In the genomic region with DNA sequence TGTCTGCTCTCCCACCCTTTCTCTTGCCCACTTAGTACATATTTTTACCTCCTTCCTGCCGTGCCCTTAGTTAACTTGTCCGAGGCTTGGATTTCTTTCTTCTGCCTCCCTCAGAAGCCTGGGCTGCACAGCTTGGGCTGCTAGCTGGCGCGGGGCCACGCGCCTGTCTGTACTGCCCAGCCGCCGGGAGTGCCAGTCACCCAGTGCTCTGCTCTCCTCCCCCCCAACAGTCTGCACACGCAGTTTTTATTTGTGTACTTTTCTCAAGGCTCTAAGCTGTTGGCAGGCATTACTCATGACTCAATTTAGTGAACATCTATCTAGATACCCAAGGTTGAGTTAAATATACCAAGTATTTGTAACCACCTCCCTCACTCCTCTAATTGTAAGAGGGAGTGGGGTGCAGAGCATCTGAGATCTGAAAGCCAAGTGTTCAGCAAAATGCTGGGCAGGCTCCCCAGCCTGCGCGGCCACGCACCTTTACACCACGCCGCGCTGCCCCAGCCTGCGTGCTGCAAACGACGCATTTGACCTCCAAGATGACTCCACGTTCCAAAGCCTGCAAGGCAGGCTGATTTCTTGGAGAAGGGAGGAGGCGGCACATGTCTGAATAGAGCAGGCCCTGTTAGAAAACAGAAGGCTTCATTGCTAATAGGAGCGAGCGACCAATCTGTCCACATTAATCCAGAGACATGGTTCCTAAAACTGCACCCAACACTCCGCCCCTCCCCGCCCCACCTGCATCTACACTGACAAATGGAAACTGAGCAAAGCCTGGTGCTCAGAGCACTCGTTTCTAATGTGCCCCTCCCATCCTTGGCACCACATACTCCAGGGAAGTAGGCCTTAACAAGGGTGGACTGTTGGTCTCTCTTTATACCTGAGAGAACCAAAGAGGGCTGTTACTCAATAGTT, we compare ENCODE assay signal across 8 cellular contexts. TPM values are rescaled to one million over a fixed set of nuclear protein-coding genes. Genes with fewer than 3 reads are reported as not detected.
DNase-seq lines count a peak whose midpoint lies in the region; ATAC-seq and TF ChIP-seq lines count a peak whose summit lies in the region.

No MANE protein-coding gene starts in this region.

- H3K4me3 ChIP-seq in AG04450 (ENCODE audit: low read depth, low read length) (no peak overlapping the region), dorsolateral prefrontal cortex (peak overlapping the region in 55 of 59 donors; percentile 1 to 67 (median 43))

- POLR2A ChIA-PET in AG04450 (lab: Yijun Ruan, JAX): interaction anchor here (1.1 kb wide), 1 partner anchor 154 kb away, joined by 3 read pairs; no protein-coding TSS in a partner anchor
- POLR2A ChIA-PET in HEK293T (lab: Yijun Ruan, JAX): no interaction called here

- H3K9me3 ChIP-seq in AG04450 (ENCODE audit: control insufficient read depth, insufficient read depth, low read length): no peaks in the 10 kb centered on the region; the same call in 1 of the 2 replicates

- no peak for ATAC-seq in GM18873 (IDR thresholded peaks at IDR 0.05; ENCODE audit: low FRiP score, unreplicated experiment)

- TF ChIP-seq CTCF in AG04450 (IDR thresholded peaks at IDR 0.05; ENCODE audit: low read depth, low read length) (no peak), dorsolateral prefrontal cortex (IDR thresholded peaks at IDR 0.05 in 54 of 56, conservative IDR thresholded peaks at IDR 0.05 in 2 of 56; ENCODE audit: low read depth in 1 of 56, partially characterized antibody in 56 of 56) (peak in 16 of 56 donors; percentile 7 to 44 (median 24))

- CTCF ChIA-PET in AG04450 (lab: Charles Lee): no interaction called here
- CTCF ChIA-PET in HEK293T (lab: Yijun Ruan, JAX): no interaction called here

- H3K27ac ChIP-seq in AG04450 (ENCODE audit: low read depth, low read length) (no peak overlapping the region), dorsolateral prefrontal cortex (peak overlapping the region; percentile 62 to 100 (median 96))

- intact Hi-C loops in dorsolateral prefrontal cortex (cut with DNase I): loop anchor here (5.0 to 10.0 kb wide), 4 partner anchors 98 to 299 kb away; no protein-coding TSS in a partner anchor

- DNase-seq in AG04450 (ENCODE audit: low read depth, low spot score) (peak; percentile 27), NCI-H2107 (lab: John Stamatoyannopoulos, UW) (peak; percentile 34), dorsolateral prefrontal cortex (peak; percentile 83 to 91 (median 89)), mucosa of gallbladder (ENCODE audit: low spot score) (peak; percentile 77), HuH-7.5 (ENCODE audit: low spot score) (no peak), CD1c-positive myeloid dendritic cell (ENCODE audit: extremely low spot score) (no peak), HEK293T (ENCODE audit: extremely low spot score) (no peak)

- H3K27me3 ChIP-seq in AG04450 (ENCODE audit: control insufficient read depth, insufficient read depth, low read length) (no peaks in the 10 kb centered on the region), dorsolateral prefrontal cortex (no peaks in the 10 kb centered on the region)

TF ChIP-seq in HEK293T, 16 proteins besides CTCF, POLR2A, EP300 and RAD21:
- TF ChIP-seq ELF4 (IDR thresholded peaks at IDR 0.05) (no peak), SUZ12 (IDR thresholded peaks at IDR 0.05) (no peak), L3MBTL2 (conservative IDR thresholded peaks at IDR 0.05) (no peak), SP1 (IDR thresholded peaks at IDR 0.05) (no peak), FOXM1 (IDR thresholded peaks at IDR 0.05; ENCODE audit: borderline replicate concordance) (no peak), ARNT (IDR thresholded peaks at IDR 0.05) (no peak), LEF1 (IDR thresholded peaks at IDR 0.05; ENCODE audit: borderline replicate concordance) (no peak), BHLHE40 (IDR thresholded peaks at IDR 0.05; ENCODE audit: borderline replicate concordance) (no peak), ZNF384 (IDR thresholded peaks at IDR 0.05) (no peak), TARDBP (IDR thresholded peaks at IDR 0.05) (no peak)
- TF ChIP-seq, protein P1, sequence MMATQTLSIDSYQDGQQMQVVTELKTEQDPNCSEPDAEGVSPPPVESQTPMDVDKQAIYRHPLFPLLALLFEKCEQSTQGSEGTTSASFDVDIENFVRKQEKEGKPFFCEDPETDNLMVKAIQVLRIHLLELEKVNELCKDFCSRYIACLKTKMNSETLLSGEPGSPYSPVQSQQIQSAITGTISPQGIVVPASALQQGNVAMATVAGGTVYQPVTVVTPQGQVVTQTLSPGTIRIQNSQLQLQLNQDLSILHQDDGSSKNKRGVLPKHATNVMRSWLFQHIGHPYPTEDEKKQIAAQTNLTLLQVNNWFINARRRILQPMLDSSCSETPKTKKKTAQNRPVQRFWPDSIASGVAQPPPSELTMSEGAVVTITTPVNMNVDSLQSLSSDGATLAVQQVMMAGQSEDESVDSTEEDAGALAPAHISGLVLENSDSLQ (IDR thresholded peaks at IDR 0.05): no peak

RNA-seq across cellular contexts. Expression of a gene that starts 18.2 kb away (rescaled TPM):
- 0.22 and 0.36 TPM in 2 replicates for polyA plus RNA-seq in AG04450 (2011; rRNA removed)
- polyA minus RNA-seq in AG04450 (2011; rRNA and poly(A)+ RNA removed): 0.30 and 0.92 TPM in 2 replicates
- total RNA-seq in dorsolateral prefrontal cortex (1 to 10 TPM in 103 of 120 experiments, under 1 TPM in 17; 0.33 to 5.7 (median 2.1) TPM), mucosa of gallbladder (8.6 TPM)

Comparison
In these comparisons a context has a peak if more than half of its experiments do, and no peak if none do; other contexts are left out.
1. DNase-seq: peak in AG04450 (single experiment), NCI-H2107 (single experiment), dorsolateral prefrontal cortex (10 of 10) and mucosa of gallbladder (single experiment); none in HuH-7.5 (single experiment), CD1c-positive myeloid dendritic cell (single experiment) and HEK293T (single experiment).